Comparison of ENCODE assay signal across 13 cellular contexts in the genomic region with DNA sequence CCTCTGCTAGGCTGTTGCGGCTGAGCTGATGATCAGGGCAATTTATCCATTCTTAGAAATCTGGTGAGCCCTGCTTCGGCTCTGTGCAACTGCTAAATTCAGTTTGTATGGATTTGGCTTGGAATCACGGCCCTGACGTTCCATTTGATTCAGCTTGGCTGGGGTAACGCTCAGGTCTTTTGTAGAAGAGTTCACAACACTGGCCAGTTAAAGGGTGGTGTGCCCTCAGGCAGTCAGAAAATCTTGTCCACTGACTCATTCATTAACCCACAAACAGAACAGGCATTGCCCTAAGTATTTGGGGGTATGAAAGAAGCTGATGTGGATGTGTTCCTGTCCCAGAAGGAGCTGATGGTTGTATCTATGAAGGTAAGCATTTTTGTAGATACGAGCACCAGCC. TPM values are rescaled to one million over a fixed set of nuclear protein-coding genes. Genes with fewer than 3 reads are reported as not detected.
DNase-seq lines count a peak whose midpoint lies in the region; ATAC-seq and TF ChIP-seq lines count a peak whose summit lies in the region.
"Had no signal": no experiment of that assay in that cellular context is flagged by ENCODE, and none has a peak within 500 bp of the region (broad histone marks: within the 10 kb centered on the region; RNA-seq: fewer than 3 reads in every experiment).

No MANE protein-coding gene starts in this region.

- H3K4me3 ChIP-seq in breast epithelium = no peak overlapping the region
- H3K4me3 ChIP-seq in RWPE2 (ENCODE audit: severe bottlenecking) = no peak overlapping the region
- H3K4me3 ChIP-seq in foreskin fibroblast (ENCODE audit: low read depth in 1 of 2, low read length in 2 of 2) = no peak overlapping the region
- H3K4me3 ChIP-seq in stomach smooth muscle (ENCODE audit: low read length in 2 of 2) = no peak overlapping the region
- H3K4me3 ChIP-seq: esophagus muscularis mucosa had no signal

- no peak overlapping the region for H3K9ac ChIP-seq in stomach smooth muscle (ENCODE audit: low read length in 2 of 2)

- CTCF ChIA-PET in MCF 10A (lab: Yijun Ruan, JAX) = interaction anchor here (0.6 to 0.7 kb wide), 3 partner anchors 17 to 202 kb away, joined by 3 to 4 read pairs (median 3); no protein-coding TSS in a partner anchor
- CTCF ChIA-PET in activated CD8-positive, alpha-beta T cell treated with anti-CD3 and anti-CD28 coated beads for 36 hours (lab: Charles Lee) = no interaction called here

- peak overlapping the region in 1 of 2 donors; percentile 30 for H3K27ac ChIP-seq in breast epithelium
- peak overlapping the region; percentile 66 for H3K27ac ChIP-seq in RWPE2 (ENCODE audit: poor library complexity, severe bottlenecking)
- H3K27ac ChIP-seq in stomach smooth muscle (ENCODE audit: low read length) = peak overlapping the region; percentile 31
- H3K27ac ChIP-seq: esophagus muscularis mucosa, neutrophil, WERI-Rb-1 had no signal

- peak; percentile 77 for ATAC-seq in RWPE2 (ENCODE audit: low read depth)
- no peak for ATAC-seq in HG02885 (IDR thresholded peaks at IDR 0.05; ENCODE audit: poor library complexity, unreplicated experiment)
- no peak for ATAC-seq in HG02623 (IDR thresholded peaks at IDR 0.05; ENCODE audit: unreplicated experiment)
- ATAC-seq in activated CD8-positive, alpha-beta T cell treated with anti-CD3 and anti-CD28 coated beads for 36 hours = no peak

- H3K27me3 ChIP-seq in breast epithelium (no peaks in the 10 kb centered on the region), RWPE2 (ENCODE audit: insufficient read depth, poor library complexity, severe bottlenecking) (no peaks in the 10 kb centered on the region), stomach smooth muscle (ENCODE audit: control insufficient read depth in 1 of 2, insufficient read depth in 2 of 2, low read length in 2 of 2) (no peaks in the 10 kb centered on the region)
- H3K27me3 ChIP-seq: esophagus muscularis mucosa, neutrophil had no signal

- no peaks in the 10 kb centered on the region for H3K9me3 Mint-ChIP-seq in MCF 10A (ENCODE audit: unreplicated experiment)
- no peaks in the 10 kb centered on the region for H3K9me3 Mint-ChIP-seq in activated CD8-positive, alpha-beta T cell treated with anti-CD3 and anti-CD28 coated beads for 36 hours
- H3K9me3 Mint-ChIP-seq: activated naive CD4-positive, alpha-beta T cell treated with anti-CD3 and anti-CD28 coated beads, Interleukin-2, amount 50 U/mL, for 24 hours had no signal

- POLR2A ChIA-PET in MCF 10A (lab: Yijun Ruan, JAX) = interaction anchor here (0.9 to 1.7 kb wide), 3 partner anchors 12 to 58 kb away, joined by 3 to 6 read pairs (median 5); no protein-coding TSS in a partner anchor
- POLR2A ChIA-PET in activated CD8-positive, alpha-beta T cell treated with anti-CD3 and anti-CD28 coated beads for 36 hours (lab: Charles Lee) = no interaction called here

- H3K36me3 ChIP-seq in breast epithelium (no peaks in the 10 kb centered on the region), RWPE2 (ENCODE audit: low read depth) (no peaks in the 10 kb centered on the region), stomach smooth muscle (ENCODE audit: control insufficient read depth in 2 of 2, insufficient read depth in 2 of 2, low read length in 2 of 2) (peaks cover 0 to 4% of the 10 kb centered on the region in 2 donors)
- H3K36me3 ChIP-seq: esophagus muscularis mucosa, neutrophil, WERI-Rb-1 had no signal

- H3K9me3 ChIP-seq in breast epithelium (no peaks in the 10 kb centered on the region), RWPE2 (ENCODE audit: severe bottlenecking) (no peaks in the 10 kb centered on the region), stomach smooth muscle (ENCODE audit: control insufficient read depth in 2 of 2, low read length in 2 of 2) (no peaks in the 10 kb centered on the region)
- H3K9me3 ChIP-seq: esophagus muscularis mucosa, neutrophil had no signal

- peak overlapping the region; percentile 86 for H3K27ac Mint-ChIP-seq in MCF 10A (ENCODE audit: low read depth, unreplicated experiment)
- no peak overlapping the region for H3K27ac Mint-ChIP-seq in activated CD8-positive, alpha-beta T cell treated with anti-CD3 and anti-CD28 coated beads for 36 hours
- H3K27ac Mint-ChIP-seq: activated naive CD4-positive, alpha-beta T cell treated with anti-CD3 and anti-CD28 coated beads, Interleukin-2, amount 50 U/mL, for 24 hours had no signal

- H3K4me3 Mint-ChIP-seq in MCF 10A (ENCODE audit: unreplicated experiment) = no peak overlapping the region
- no peak overlapping the region for H3K4me3 Mint-ChIP-seq in activated CD8-positive, alpha-beta T cell treated with anti-CD3 and anti-CD28 coated beads for 36 hours
- H3K4me3 Mint-ChIP-seq: activated naive CD4-positive, alpha-beta T cell treated with anti-CD3 and anti-CD28 coated beads, Interleukin-2, amount 50 U/mL, for 24 hours had no signal

- H3K4me1 ChIP-seq in breast epithelium (no peaks in the 10 kb centered on the region), RWPE2 (ENCODE audit: insufficient read depth, poor library complexity, severe bottlenecking) (peaks cover 13% of the 10 kb centered on the region), stomach smooth muscle (ENCODE audit: control insufficient read depth, insufficient read depth, low read length) (peaks cover 37% of the 10 kb centered on the region)

- intact Hi-C loops in MCF 10A (cut with micrococcal nuclease) (no loop called here), breast epithelium (cut with DNase I; ENCODE audit: low total_unique reads) (no loop called here)
- intact Hi-C loops in activated CD8-positive, alpha-beta T cell treated with anti-CD3 and anti-CD28 coated beads for 36 hours (cut with micrococcal nuclease) = no loop called here

- no peaks in the 10 kb centered on the region for H3K27me3 Mint-ChIP-seq in MCF 10A (ENCODE audit: insufficient read depth, unreplicated experiment)
- H3K27me3 Mint-ChIP-seq in activated CD8-positive, alpha-beta T cell treated with anti-CD3 and anti-CD28 coated beads for 36 hours = no peaks in the 10 kb centered on the region
- H3K27me3 Mint-ChIP-seq: activated naive CD4-positive, alpha-beta T cell treated with anti-CD3 and anti-CD28 coated beads, Interleukin-2, amount 50 U/mL, for 24 hours had no signal

- H3K36me3 Mint-ChIP-seq in MCF 10A (ENCODE audit: insufficient read depth, unreplicated experiment) = no peaks in the 10 kb centered on the region
- H3K36me3 Mint-ChIP-seq in activated CD8-positive, alpha-beta T cell treated with anti-CD3 and anti-CD28 coated beads for 36 hours (ENCODE audit: low read depth) = no peaks in the 10 kb centered on the region
- H3K36me3 Mint-ChIP-seq: activated naive CD4-positive, alpha-beta T cell treated with anti-CD3 and anti-CD28 coated beads, Interleukin-2, amount 50 U/mL, for 24 hours had no signal

- DNase-seq in MCF 10A (ENCODE audit: unreplicated experiment) (peak; percentile 91), breast epithelium (ENCODE audit: low spot score in 2 of 2) (no peak), RWPE2 (ENCODE audit: low spot score) (no peak), foreskin fibroblast (peak; percentile 22 to 60)
- DNase-seq in activated CD8-positive, alpha-beta T cell treated with anti-CD3 and anti-CD28 coated beads for 36 hours = no peak
- DNase-seq: 8988T, WERI-Rb-1 had no signal

- TF ChIP-seq POLR2A in breast epithelium (IDR thresholded peaks at IDR 0.05) = no peak

- H3K4me1 Mint-ChIP-seq in MCF 10A (ENCODE audit: insufficient read depth, unreplicated experiment) = peaks cover 19% of the 10 kb centered on the region
- no peaks in the 10 kb centered on the region for H3K4me1 Mint-ChIP-seq in activated CD8-positive, alpha-beta T cell treated with anti-CD3 and anti-CD28 coated beads for 36 hours (ENCODE audit: low read depth)
- H3K4me1 Mint-ChIP-seq: activated naive CD4-positive, alpha-beta T cell treated with anti-CD3 and anti-CD28 coated beads, Interleukin-2, amount 50 U/mL, for 24 hours had no signal

- no peak for TF ChIP-seq CTCF in MCF 10A (IDR thresholded peaks at IDR 0.05; ENCODE audit: unreplicated experiment)
- no peak for TF ChIP-seq CTCF in breast epithelium (IDR thresholded peaks at IDR 0.05)
- TF ChIP-seq CTCF in RWPE2 (IDR thresholded peaks at IDR 0.05; ENCODE audit: poor library complexity, severe bottlenecking) = no peak
- no peak for TF ChIP-seq CTCF in foreskin fibroblast (IDR thresholded peaks at IDR 0.05; ENCODE audit: low read depth, low read length)
- TF ChIP-seq CTCF in activated CD8-positive, alpha-beta T cell treated with anti-CD3 and anti-CD28 coated beads for 36 hours (IDR thresholded peaks at IDR 0.05) = no peak

- BruUV-seq in MCF 10A (replicated peaks; lab: Mats Ljungman, UMichigan) = no TSS peak

RNA-seq across cellular contexts. Expression of a gene that starts 53.9 kb away (rescaled TPM):
- total RNA-seq in MCF 10A (2022) (0.44 TPM in 1 of 2 replicates, not detected in the other), breast epithelium (1 to 10 TPM in 1 of 3 donors, under 1 TPM in 2; 0.96 to 1.9 (median 0.98) TPM)
- 1 to 10 TPM; 2.3 to 2.4 TPM for total RNA-seq in activated CD8-positive, alpha-beta T cell treated with anti-CD3 and anti-CD28 coated beads for 36 hours

Comparison
In these comparisons a context has a peak if more than half of its experiments do, and no peak if none do; other contexts are left out.
1. DNase-seq: peak in MCF 10A (single experiment) and foreskin fibroblast (2 of 2); none in breast epithelium (0 of 2), RWPE2 (single experiment) and activated CD8-positive, alpha-beta T cell treated with anti-CD3 and anti-CD28 coated beads for 36 hours (single experiment).